22 cellular contexts compared by ENCODE assay signal in the genomic region with DNA sequence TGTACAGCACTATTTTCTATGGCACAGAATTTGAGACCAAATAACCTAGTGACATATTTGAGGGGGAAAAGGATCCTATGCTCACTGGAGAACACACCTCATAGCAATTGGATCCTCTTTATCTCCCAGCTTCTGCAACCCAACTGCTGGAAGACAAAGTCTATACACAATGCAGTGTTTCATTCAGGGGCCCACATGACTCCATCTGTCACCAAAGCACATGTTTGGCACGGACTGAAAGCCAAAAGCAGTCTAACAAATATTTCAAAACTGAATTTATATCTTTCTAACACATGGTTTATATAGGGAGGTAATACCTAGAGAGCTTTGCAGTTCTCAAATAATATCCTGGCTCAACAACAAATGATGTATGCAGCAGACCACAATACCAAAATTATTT. TPM values are rescaled to one million over a fixed set of nuclear protein-coding genes. Genes with fewer than 3 reads are reported as not detected.
DNase-seq lines count a peak whose midpoint lies in the region; FAIRE-seq and TF ChIP-seq lines count a peak whose summit lies in the region.
"Had no signal": no experiment of that assay in that cellular context is flagged by ENCODE, and none has a peak within 500 bp of the region (broad histone marks: within the 10 kb centered on the region; RNA-seq: fewer than 3 reads in every experiment).

No MANE protein-coding gene starts in this region.

- peaks cover 14% of the 10 kb centered on the region for H3K9me3 Mint-ChIP-seq in astrocyte (ENCODE audit: unreplicated experiment)
- peaks cover 13% of the 10 kb centered on the region for H3K9me3 Mint-ChIP-seq in neural crest cell

- no peak for FAIRE-seq in astrocyte (lab: Jason Lieb, UNC)
- FAIRE-seq: A549 had no signal

- H3K27me3 Mint-ChIP-seq in astrocyte (ENCODE audit: low read depth, unreplicated experiment) (no peaks in the 10 kb centered on the region), neural crest cell (ENCODE audit: low read depth) (no peaks in the 10 kb centered on the region)
- H3K27me3 Mint-ChIP-seq: CD4-positive, alpha-beta T cell had no signal

- TF ChIP-seq CTCF in astrocyte (IDR thresholded peaks at IDR 0.05; ENCODE audit: insufficient read depth, low read depth, low read length) = no peak
- TF ChIP-seq CTCF in neural crest cell (conservative IDR thresholded peaks at IDR 0.05) = no peak
- TF ChIP-seq CTCF in MM.1S (IDR thresholded peaks at IDR 0.05; ENCODE audit: low read length) = no peak
- TF ChIP-seq CTCF in BE2C (IDR thresholded peaks at IDR 0.05; ENCODE audit: low read depth, low read length) = no peak

- H3K9ac ChIP-seq in astrocyte (ENCODE audit: low read length) = no peak overlapping the region
- H3K9ac ChIP-seq in MM.1S (ENCODE audit: low read length) = no peak overlapping the region
- H3K9ac ChIP-seq: BLaER1 had no signal

- H3K4me3 ChIP-seq in astrocyte (ENCODE audit: insufficient read depth, low read depth, low read length) = no peak overlapping the region
- H3K4me3 ChIP-seq in MM.1S (ENCODE audit: low read length) = no peak overlapping the region
- H3K4me3 ChIP-seq in BE2C (ENCODE audit: low read depth, low read length) = no peak overlapping the region
- H3K4me3 ChIP-seq: A549, BLaER1 had no signal

- H3K4me2 ChIP-seq in astrocyte (ENCODE audit: low read length) (no peak overlapping the region), MM.1S (ENCODE audit: low read depth, low read length) (no peak overlapping the region)
- H3K4me2 ChIP-seq: A549, BLaER1 had no signal

- no peak overlapping the region for H2AFZ ChIP-seq in astrocyte (ENCODE audit: low read depth, low read length)
- no peak overlapping the region for H2AFZ ChIP-seq in MM.1S (ENCODE audit: low read length)

- H3K27ac ChIP-seq in astrocyte (ENCODE audit: low read depth, low read length) = peak overlapping the region; percentile 90
- H3K27ac ChIP-seq in MM.1S (ENCODE audit: low read length) = no peak overlapping the region
- H3K27ac ChIP-seq: A549, BLaER1 had no signal

- H3K9me2 ChIP-seq in MM.1S (replicated peaks; ENCODE audit: insufficient read depth, low read length) = no peaks in the 10 kb centered on the region

- no peaks in the 10 kb centered on the region for H3K9me3 ChIP-seq in astrocyte (ENCODE audit: insufficient read depth, low read depth, low read length)
- H3K9me3 ChIP-seq in MM.1S (replicated peaks; ENCODE audit: insufficient read depth, low read length) = no peaks in the 10 kb centered on the region
- H3K9me3 ChIP-seq in BE2C = no peaks in the 10 kb centered on the region
- H3K9me3 ChIP-seq: BLaER1 had no signal

- no peaks in the 10 kb centered on the region for H3F3A ChIP-seq in MM.1S (ENCODE audit: insufficient read depth, low read length)

- H4K20me1 ChIP-seq in astrocyte (ENCODE audit: insufficient read depth, low read length) = peaks cover 41% of the 10 kb centered on the region
- H4K20me1 ChIP-seq in MM.1S (ENCODE audit: insufficient read depth, low read length) = no peaks in the 10 kb centered on the region
- H4K20me1 ChIP-seq: BLaER1 had no signal

- H3K27me3 ChIP-seq in astrocyte (ENCODE audit: insufficient read depth, low read length) = no peaks in the 10 kb centered on the region
- H3K27me3 ChIP-seq in MM.1S (replicated peaks; ENCODE audit: insufficient read depth, low read length) = no peaks in the 10 kb centered on the region
- H3K27me3 ChIP-seq in BE2C = no peaks in the 10 kb centered on the region
- H3K27me3 ChIP-seq: BLaER1 had no signal

- DNase-seq in Ammon's horn (ENCODE audit: low spot score) = peak; percentile 61
- DNase-seq in astrocyte (ENCODE audit: low read depth) = no peak
- peak in 25 of 42 donors; percentile 13 to 80 (median 49) for DNase-seq in head of caudate nucleus
- no peak for DNase-seq in neural crest cell (ENCODE audit: low read depth, low spot score)
- DNase-seq in MM.1S = no peak
- DNase-seq in BE2C = no peak
- DNase-seq in central memory CD4-positive, alpha-beta T cell = no peak
- DNase-seq: CD4-positive, alpha-beta T cell; COR-L47; DMS79; H7; HFFc6; Kasumi-1; NCI-H1417; NCI-H187 treated with DMSO at 0.1 percent for 48 hours; NCI-H2107; NCI-H2227 treated with DMSO at 0.1 percent for 48 hours; NCI-H510A; NCI-H748 treated with DMSO at 0.1 percent for 48 hours; SIG-M5 had no signal

- H3K4me1 Mint-ChIP-seq in astrocyte (ENCODE audit: low read depth, unreplicated experiment) = peaks cover 23% of the 10 kb centered on the region
- H3K4me1 Mint-ChIP-seq in neural crest cell = peaks cover 46% of the 10 kb centered on the region

- peaks cover 60% of the 10 kb centered on the region for H3K79me2 ChIP-seq in astrocyte (ENCODE audit: insufficient read depth, low read length)
- H3K79me2 ChIP-seq in MM.1S (ENCODE audit: low read length) = no peaks in the 10 kb centered on the region

- intact Hi-C loops in head of caudate nucleus (cut with DNase I) = no loop called here

- no peak overlapping the region for H3K4me3 Mint-ChIP-seq in astrocyte (ENCODE audit: unreplicated experiment)
- H3K4me3 Mint-ChIP-seq in neural crest cell = peak overlapping the region; percentile 31
- H3K4me3 Mint-ChIP-seq: CD4-positive, alpha-beta T cell; HFFc6 had no signal

- peaks cover 21% of the 10 kb centered on the region for H3K4me1 ChIP-seq in astrocyte (ENCODE audit: insufficient read depth, low read length)
- no peaks in the 10 kb centered on the region for H3K4me1 ChIP-seq in MM.1S (ENCODE audit: low read length)
- H3K4me1 ChIP-seq in BE2C = no peaks in the 10 kb centered on the region
- H3K4me1 ChIP-seq: BLaER1 had no signal

- H3K36me3 ChIP-seq in astrocyte (ENCODE audit: insufficient read depth, low read length) (peaks cover 4% of the 10 kb centered on the region), MM.1S (replicated peaks; ENCODE audit: insufficient read depth, low read length) (no peaks in the 10 kb centered on the region), BE2C (no peaks in the 10 kb centered on the region)
- H3K36me3 ChIP-seq: BLaER1 had no signal

- H3K36me3 Mint-ChIP-seq in astrocyte (ENCODE audit: low read depth, unreplicated experiment) (peaks cover 29% of the 10 kb centered on the region), neural crest cell (ENCODE audit: low read depth) (peaks cover 40% of the 10 kb centered on the region)

- H3K27ac Mint-ChIP-seq in astrocyte (ENCODE audit: unreplicated experiment) (peak overlapping the region; percentile 12), neural crest cell (ENCODE audit: unreplicated experiment) (no peak overlapping the region)
- H3K27ac Mint-ChIP-seq: CD4-positive, alpha-beta T cell had no signal

RNA-seq across cellular contexts. Expression of a gene that starts 39.2 kb away (rescaled TPM):
- 100 and 126 TPM in 2 replicates for total RNA-seq in astrocyte
- total RNA-seq in neural crest cell = 81.4 and 82.4 TPM in 2 replicates
- 67.4 TPM for polyA plus RNA-seq in BE2C (2012; ENCODE audit: insufficient read depth, insufficient read length, low read depth)

Comparison
In these comparisons a context has a peak if more than half of its experiments do, and no peak if none do; other contexts are left out.
1. DNase-seq: peak in Ammon's horn (single experiment) and head of caudate nucleus (25 of 42); none in astrocyte (single experiment), neural crest cell (single experiment), MM.1S (single experiment), BE2C (single experiment) and central memory CD4-positive, alpha-beta T cell (single experiment).